In the genomic region with DNA sequence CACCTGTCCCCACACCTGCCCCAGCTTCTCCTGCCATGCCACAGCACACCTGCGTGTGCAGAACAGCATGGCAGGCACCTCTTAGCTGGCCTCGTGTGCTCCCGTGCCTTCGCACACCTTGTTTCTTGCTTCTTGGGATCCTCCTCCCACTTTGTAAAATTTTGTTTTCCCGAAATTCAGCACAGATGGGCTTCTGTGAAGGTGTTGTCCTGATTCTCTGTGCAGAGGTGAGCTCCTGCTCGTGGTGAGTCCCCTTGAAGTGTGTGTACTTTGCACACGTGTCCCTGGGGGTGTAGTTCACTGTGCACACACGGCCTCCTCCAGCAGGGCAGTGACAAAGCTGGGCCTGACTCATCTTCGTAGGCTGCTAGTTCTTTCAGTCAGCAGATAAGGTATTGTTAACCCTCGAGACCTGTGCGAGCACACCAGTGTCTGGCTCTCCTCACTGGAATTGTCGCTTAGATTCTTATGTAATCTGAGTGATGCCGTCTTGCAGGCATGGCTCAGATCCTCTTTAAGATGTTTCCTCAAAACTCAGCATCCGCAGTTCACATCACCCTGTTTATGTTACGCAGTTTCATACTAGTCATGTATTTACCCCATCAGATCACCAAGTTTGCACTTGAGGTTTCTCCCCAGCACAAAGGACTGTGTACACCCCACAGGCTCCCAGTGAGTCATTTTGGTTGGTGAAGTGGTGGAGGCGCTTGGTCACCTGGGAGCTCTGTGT, we compare ENCODE assay signal across 1 cellular context.
TF ChIP-seq lines count a peak whose summit lies in the region.

No MANE protein-coding gene starts in this region.

TF ChIP-seq in SK-N-SH treated with all-trans-retinoic acid at 6 μM for 48 hours, 23 proteins besides CTCF, POLR2A, EP300 and RAD21 (continued from another document):
- TF ChIP-seq ARNTL (CRISPR knock-in tag; IDR thresholded peaks at IDR 0.05; ENCODE audit: borderline replicate concordance, low read depth) = no peak
- TF ChIP-seq CSDC2 (CRISPR knock-in tag; IDR thresholded peaks at IDR 0.05) = no peak
- TF ChIP-seq ZFP3 (CRISPR knock-in tag; IDR thresholded peaks at IDR 0.05) = no peak
- TF ChIP-seq, protein P1, sequence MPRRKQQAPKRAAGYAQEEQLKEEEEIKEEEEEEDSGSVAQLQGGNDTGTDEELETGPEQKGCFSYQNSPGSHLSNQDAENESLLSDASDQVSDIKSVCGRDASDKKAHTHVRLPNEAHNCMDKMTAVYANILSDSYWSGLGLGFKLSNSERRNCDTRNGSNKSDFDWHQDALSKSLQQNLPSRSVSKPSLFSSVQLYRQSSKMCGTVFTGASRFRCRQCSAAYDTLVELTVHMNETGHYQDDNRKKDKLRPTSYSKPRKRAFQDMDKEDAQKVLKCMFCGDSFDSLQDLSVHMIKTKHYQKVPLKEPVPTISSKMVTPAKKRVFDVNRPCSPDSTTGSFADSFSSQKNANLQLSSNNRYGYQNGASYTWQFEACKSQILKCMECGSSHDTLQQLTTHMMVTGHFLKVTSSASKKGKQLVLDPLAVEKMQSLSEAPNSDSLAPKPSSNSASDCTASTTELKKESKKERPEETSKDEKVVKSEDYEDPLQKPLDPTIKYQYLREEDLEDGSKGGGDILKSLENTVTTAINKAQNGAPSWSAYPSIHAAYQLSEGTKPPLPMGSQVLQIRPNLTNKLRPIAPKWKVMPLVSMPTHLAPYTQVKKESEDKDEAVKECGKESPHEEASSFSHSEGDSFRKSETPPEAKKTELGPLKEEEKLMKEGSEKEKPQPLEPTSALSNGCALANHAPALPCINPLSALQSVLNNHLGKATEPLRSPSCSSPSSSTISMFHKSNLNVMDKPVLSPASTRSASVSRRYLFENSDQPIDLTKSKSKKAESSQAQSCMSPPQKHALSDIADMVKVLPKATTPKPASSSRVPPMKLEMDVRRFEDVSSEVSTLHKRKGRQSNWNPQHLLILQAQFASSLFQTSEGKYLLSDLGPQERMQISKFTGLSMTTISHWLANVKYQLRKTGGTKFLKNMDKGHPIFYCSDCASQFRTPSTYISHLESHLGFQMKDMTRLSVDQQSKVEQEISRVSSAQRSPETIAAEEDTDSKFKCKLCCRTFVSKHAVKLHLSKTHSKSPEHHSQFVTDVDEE (CRISPR knock-in tag; IDR thresholded peaks at IDR 0.05) = no peak
- TF ChIP-seq BACH2 (CRISPR knock-in tag; IDR thresholded peaks at IDR 0.05; ENCODE audit: borderline replicate concordance) = no peak
- TF ChIP-seq, protein P2, sequence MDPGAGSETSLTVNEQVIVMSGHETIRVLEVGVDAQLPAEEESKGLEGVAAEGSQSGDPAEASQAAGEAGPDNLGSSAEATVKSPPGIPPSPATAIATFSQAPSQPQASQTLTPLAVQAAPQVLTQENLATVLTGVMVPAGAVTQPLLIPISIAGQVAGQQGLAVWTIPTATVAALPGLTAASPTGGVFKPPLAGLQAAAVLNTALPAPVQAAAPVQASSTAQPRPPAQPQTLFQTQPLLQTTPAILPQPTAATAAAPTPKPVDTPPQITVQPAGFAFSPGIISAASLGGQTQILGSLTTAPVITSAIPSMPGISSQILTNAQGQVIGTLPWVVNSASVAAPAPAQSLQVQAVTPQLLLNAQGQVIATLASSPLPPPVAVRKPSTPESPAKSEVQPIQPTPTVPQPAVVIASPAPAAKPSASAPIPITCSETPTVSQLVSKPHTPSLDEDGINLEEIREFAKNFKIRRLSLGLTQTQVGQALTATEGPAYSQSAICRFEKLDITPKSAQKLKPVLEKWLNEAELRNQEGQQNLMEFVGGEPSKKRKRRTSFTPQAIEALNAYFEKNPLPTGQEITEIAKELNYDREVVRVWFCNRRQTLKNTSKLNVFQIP (CRISPR knock-in tag; IDR thresholded peaks at IDR 0.05; ENCODE audit: borderline replicate concordance, low read depth) = no peak
- TF ChIP-seq TCF4 (CRISPR knock-in tag; IDR thresholded peaks at IDR 0.05; ENCODE audit: borderline replicate concordance) = no peak
- no peak for TF ChIP-seq ZC3H10 (CRISPR knock-in tag; IDR thresholded peaks at IDR 0.05)
- no peak for TF ChIP-seq ZNF8 (CRISPR knock-in tag; IDR thresholded peaks at IDR 0.05)
